Comparison of ENCODE assay signal across 9 cellular contexts in the genomic region with DNA sequence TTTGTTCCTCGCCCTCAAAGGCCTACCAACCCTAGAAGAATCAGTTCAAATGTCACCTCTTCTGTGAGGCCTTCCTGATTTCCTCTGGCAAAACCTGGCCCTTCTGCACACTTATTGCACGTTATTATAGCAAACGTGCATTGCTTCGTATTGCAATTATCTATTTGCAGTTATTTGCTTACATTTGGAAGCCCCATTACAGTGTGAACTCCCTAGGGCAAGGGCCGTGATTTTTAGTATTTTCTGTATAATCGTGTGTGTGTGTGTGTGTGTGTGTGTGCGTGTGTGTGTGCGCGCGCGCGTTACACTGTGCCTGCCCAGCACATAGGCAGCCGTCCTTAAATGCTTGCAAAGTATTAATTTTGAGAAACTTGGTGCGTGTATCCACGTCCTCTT. TPM values are rescaled to one million over a fixed set of nuclear protein-coding genes. Genes with fewer than 3 reads are reported as not detected.
DNase-seq lines count a peak whose midpoint lies in the region; ATAC-seq, FAIRE-seq and TF ChIP-seq lines count a peak whose summit lies in the region.
"Had no signal": no experiment of that assay in that cellular context is flagged by ENCODE, and none has a peak within 500 bp of the region (broad histone marks: within the 10 kb centered on the region; RNA-seq: fewer than 3 reads in every experiment).

No MANE protein-coding gene starts in this region.

- FAIRE-seq in kidney (lab: Jason Lieb, UNC): no peak
- FAIRE-seq: colon had no signal

- H3K27me3 Mint-ChIP-seq in activated naive CD8-positive, alpha-beta T cell: peaks cover 9% of the 10 kb centered on the region

- DNase-seq in NCI-H510A treated with DMSO at 0.1 percent for 48 hours (lab: John Stamatoyannopoulos, UW) (peak; percentile 25), NCI-H510A (lab: John Stamatoyannopoulos, UW) (no peak), kidney (no peak), T-helper 9 cell (no peak), SK-N-DZ (ENCODE audit: low spot score) (no peak)

- H3K9me3 ChIP-seq in kidney (ENCODE audit: control insufficient read depth in 1 of 2, low read length in 2 of 2) (no peaks in the 10 kb centered on the region), thymus (ENCODE audit: control insufficient read depth) (no peaks in the 10 kb centered on the region)

- peak; percentile 25 for ATAC-seq in HG03025 (IDR thresholded peaks at IDR 0.05; ENCODE audit: low FRiP score, unreplicated experiment)

- H3K4me3 ChIP-seq in kidney (ENCODE audit: low read length in 2 of 2) (peak overlapping the region; percentile 64 to 83), thymus (ENCODE audit: low read length) (peak overlapping the region; percentile 83)

- H3K36me3 ChIP-seq in kidney (ENCODE audit: control insufficient read depth in 1 of 2, insufficient read depth in 2 of 2, low read length in 2 of 2) (no peaks in the 10 kb centered on the region), thymus (ENCODE audit: control insufficient read depth, insufficient read depth) (no peaks in the 10 kb centered on the region)

- peak overlapping the region in 1 of 2 donors; percentile 72 for H3K9ac ChIP-seq in kidney (ENCODE audit: low read length in 2 of 2)

- H3K4me1 Mint-ChIP-seq in activated naive CD8-positive, alpha-beta T cell (ENCODE audit: low read depth): peaks cover 20% of the 10 kb centered on the region

- H3K27me3 ChIP-seq in thymus (ENCODE audit: control insufficient read depth, insufficient read depth): peaks cover 11% of the 10 kb centered on the region

- H3K27ac Mint-ChIP-seq in activated naive CD8-positive, alpha-beta T cell: no peak overlapping the region

- 9% methylated on average over 15 of the region's 15 CpGs for WGBS in thymus

- H3K4me1 ChIP-seq in kidney (ENCODE audit: control insufficient read depth in 1 of 2, insufficient read depth in 1 of 2, low read depth in 1 of 2, low read length in 2 of 2): peaks cover 0 to 4% of the 10 kb centered on the region in 2 donors
- H3K4me1 ChIP-seq in thymus (ENCODE audit: control insufficient read depth, insufficient read depth, low read length): peaks cover 11% of the 10 kb centered on the region

- intact Hi-C loops in kidney (cut with DNase I): no loop called here

- H3K27ac ChIP-seq in kidney (ENCODE audit: low read depth in 2 of 2, low read length in 2 of 2): no peak overlapping the region
- no peak overlapping the region for H3K27ac ChIP-seq in thymus (ENCODE audit: low read depth)

- no peaks in the 10 kb centered on the region for H3K9me3 Mint-ChIP-seq in activated naive CD8-positive, alpha-beta T cell (ENCODE audit: low read depth)

- no peak for TF ChIP-seq CTCF in kidney (IDR thresholded peaks at IDR 0.05; ENCODE audit: borderline replicate concordance, extremely low read depth, insufficient read depth)

- H3K4me3 Mint-ChIP-seq in activated naive CD8-positive, alpha-beta T cell: peak overlapping the region; percentile 84

- H3K36me3 Mint-ChIP-seq in activated naive CD8-positive, alpha-beta T cell: peaks cover 2% of the 10 kb centered on the region

RNA-seq across cellular contexts. Expression of gene SEMA4F, which starts 0.5 kb away (rescaled TPM):
- 10.8 TPM for total RNA-seq in kidney
- polyA plus RNA-seq in kidney (ENCODE audit: insufficient read depth, low read depth, low replicate concordance) (5.2 TPM), thymus (3.5 TPM)
- polyA plus RNA-seq in SK-N-DZ (2014; cell fraction: cytosol; rRNA removed): 11.5 and 13.6 TPM in 2 replicates
- polyA plus RNA-seq in SK-N-DZ (2014; cell fraction: nucleus; rRNA removed): 15.9 and 18.5 TPM in 2 replicates

RNA-seq across cellular contexts. Expression of gene M1AP, which starts 5.5 kb away (rescaled TPM):
- 3.4 TPM for total RNA-seq in kidney
- polyA plus RNA-seq in kidney (ENCODE audit: insufficient read depth, low read depth, low replicate concordance): 0.49 TPM
- polyA plus RNA-seq in thymus: 0.55 TPM
- polyA plus RNA-seq in SK-N-DZ (2014; cell fraction: cytosol; rRNA removed): not detected in 2 replicates
- polyA plus RNA-seq in SK-N-DZ (2014; cell fraction: nucleus; rRNA removed): not detected in 2 replicates
